In genomic region chr19:2487090-2487489, GRCh38 we compare ENCODE assay signal across 2 cellular contexts.
TF ChIP-seq lines count a peak whose summit lies in the region.

No MANE protein-coding gene starts in this region.

TF ChIP-seq in HepG2, 621 proteins besides CTCF, POLR2A, EP300 and RAD21:
- TF ChIP-seq ZKSCAN1 (IDR thresholded peaks at IDR 0.05; ENCODE audit: low read length) (peak; percentile 98), NR3C1 (CRISPR knock-in tag; IDR thresholded peaks at IDR 0.05) (no peak), ZNF292 (CRISPR knock-in tag; IDR thresholded peaks at IDR 0.05; ENCODE audit: borderline replicate concordance, low read depth) (no peak), SKI (IDR thresholded peaks at IDR 0.05; ENCODE audit: partially characterized antibody) (no peak), RFXAP (CRISPR knock-in tag; IDR thresholded peaks at IDR 0.05; ENCODE audit: borderline replicate concordance) (no peak), NFRKB (IDR thresholded peaks at IDR 0.05) (no peak), ZC3H4 (CRISPR knock-in tag; IDR thresholded peaks at IDR 0.05; ENCODE audit: borderline replicate concordance) (no peak), TP53 (CRISPR knock-in tag; conservative IDR thresholded peaks at IDR 0.05) (no peak)
- TF ChIP-seq, protein P1, sequence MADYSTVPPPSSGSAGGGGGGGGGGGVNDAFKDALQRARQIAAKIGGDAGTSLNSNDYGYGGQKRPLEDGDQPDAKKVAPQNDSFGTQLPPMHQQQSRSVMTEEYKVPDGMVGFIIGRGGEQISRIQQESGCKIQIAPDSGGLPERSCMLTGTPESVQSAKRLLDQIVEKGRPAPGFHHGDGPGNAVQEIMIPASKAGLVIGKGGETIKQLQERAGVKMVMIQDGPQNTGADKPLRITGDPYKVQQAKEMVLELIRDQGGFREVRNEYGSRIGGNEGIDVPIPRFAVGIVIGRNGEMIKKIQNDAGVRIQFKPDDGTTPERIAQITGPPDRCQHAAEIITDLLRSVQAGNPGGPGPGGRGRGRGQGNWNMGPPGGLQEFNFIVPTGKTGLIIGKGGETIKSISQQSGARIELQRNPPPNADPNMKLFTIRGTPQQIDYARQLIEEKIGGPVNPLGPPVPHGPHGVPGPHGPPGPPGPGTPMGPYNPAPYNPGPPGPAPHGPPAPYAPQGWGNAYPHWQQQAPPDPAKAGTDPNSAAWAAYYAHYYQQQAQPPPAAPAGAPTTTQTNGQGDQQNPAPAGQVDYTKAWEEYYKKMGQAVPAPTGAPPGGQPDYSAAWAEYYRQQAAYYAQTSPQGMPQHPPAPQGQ (CRISPR knock-in tag; IDR thresholded peaks at IDR 0.05; ENCODE audit: borderline replicate concordance), result no peak

TF ChIP-seq in H1, 55 proteins besides CTCF, POLR2A, EP300 and RAD21:
- no peak for TF ChIP-seq TAF1 (IDR thresholded peaks at IDR 0.05; ENCODE audit: low read depth, low read length)
- TF ChIP-seq PHF8 (conservative IDR thresholded peaks at IDR 0.05; ENCODE audit: low read depth, low read length), result no peak
- TF ChIP-seq, protein P2, sequence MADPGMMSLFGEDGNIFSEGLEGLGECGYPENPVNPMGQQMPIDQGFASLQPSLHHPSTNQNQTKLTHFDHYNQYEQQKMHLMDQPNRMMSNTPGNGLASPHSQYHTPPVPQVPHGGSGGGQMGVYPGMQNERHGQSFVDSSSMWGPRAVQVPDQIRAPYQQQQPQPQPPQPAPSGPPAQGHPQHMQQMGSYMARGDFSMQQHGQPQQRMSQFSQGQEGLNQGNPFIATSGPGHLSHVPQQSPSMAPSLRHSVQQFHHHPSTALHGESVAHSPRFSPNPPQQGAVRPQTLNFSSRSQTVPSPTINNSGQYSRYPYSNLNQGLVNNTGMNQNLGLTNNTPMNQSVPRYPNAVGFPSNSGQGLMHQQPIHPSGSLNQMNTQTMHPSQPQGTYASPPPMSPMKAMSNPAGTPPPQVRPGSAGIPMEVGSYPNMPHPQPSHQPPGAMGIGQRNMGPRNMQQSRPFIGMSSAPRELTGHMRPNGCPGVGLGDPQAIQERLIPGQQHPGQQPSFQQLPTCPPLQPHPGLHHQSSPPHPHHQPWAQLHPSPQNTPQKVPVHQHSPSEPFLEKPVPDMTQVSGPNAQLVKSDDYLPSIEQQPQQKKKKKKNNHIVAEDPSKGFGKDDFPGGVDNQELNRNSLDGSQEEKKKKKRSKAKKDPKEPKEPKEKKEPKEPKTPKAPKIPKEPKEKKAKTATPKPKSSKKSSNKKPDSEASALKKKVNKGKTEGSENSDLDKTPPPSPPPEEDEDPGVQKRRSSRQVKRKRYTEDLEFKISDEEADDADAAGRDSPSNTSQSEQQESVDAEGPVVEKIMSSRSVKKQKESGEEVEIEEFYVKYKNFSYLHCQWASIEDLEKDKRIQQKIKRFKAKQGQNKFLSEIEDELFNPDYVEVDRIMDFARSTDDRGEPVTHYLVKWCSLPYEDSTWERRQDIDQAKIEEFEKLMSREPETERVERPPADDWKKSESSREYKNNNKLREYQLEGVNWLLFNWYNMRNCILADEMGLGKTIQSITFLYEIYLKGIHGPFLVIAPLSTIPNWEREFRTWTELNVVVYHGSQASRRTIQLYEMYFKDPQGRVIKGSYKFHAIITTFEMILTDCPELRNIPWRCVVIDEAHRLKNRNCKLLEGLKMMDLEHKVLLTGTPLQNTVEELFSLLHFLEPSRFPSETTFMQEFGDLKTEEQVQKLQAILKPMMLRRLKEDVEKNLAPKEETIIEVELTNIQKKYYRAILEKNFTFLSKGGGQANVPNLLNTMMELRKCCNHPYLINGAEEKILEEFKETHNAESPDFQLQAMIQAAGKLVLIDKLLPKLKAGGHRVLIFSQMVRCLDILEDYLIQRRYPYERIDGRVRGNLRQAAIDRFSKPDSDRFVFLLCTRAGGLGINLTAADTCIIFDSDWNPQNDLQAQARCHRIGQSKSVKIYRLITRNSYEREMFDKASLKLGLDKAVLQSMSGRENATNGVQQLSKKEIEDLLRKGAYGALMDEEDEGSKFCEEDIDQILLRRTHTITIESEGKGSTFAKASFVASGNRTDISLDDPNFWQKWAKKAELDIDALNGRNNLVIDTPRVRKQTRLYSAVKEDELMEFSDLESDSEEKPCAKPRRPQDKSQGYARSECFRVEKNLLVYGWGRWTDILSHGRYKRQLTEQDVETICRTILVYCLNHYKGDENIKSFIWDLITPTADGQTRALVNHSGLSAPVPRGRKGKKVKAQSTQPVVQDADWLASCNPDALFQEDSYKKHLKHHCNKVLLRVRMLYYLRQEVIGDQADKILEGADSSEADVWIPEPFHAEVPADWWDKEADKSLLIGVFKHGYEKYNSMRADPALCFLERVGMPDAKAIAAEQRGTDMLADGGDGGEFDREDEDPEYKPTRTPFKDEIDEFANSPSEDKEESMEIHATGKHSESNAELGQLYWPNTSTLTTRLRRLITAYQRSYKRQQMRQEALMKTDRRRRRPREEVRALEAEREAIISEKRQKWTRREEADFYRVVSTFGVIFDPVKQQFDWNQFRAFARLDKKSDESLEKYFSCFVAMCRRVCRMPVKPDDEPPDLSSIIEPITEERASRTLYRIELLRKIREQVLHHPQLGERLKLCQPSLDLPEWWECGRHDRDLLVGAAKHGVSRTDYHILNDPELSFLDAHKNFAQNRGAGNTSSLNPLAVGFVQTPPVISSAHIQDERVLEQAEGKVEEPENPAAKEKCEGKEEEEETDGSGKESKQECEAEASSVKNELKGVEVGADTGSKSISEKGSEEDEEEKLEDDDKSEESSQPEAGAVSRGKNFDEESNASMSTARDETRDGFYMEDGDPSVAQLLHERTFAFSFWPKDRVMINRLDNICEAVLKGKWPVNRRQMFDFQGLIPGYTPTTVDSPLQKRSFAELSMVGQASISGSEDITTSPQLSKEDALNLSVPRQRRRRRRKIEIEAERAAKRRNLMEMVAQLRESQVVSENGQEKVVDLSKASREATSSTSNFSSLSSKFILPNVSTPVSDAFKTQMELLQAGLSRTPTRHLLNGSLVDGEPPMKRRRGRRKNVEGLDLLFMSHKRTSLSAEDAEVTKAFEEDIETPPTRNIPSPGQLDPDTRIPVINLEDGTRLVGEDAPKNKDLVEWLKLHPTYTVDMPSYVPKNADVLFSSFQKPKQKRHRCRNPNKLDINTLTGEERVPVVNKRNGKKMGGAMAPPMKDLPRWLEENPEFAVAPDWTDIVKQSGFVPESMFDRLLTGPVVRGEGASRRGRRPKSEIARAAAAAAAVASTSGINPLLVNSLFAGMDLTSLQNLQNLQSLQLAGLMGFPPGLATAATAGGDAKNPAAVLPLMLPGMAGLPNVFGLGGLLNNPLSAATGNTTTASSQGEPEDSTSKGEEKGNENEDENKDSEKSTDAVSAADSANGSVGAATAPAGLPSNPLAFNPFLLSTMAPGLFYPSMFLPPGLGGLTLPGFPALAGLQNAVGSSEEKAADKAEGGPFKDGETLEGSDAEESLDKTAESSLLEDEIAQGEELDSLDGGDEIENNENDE (IDR thresholded peaks at IDR 0.05; ENCODE audit: insufficient replicate concordance, low read length), result no peak
- TF ChIP-seq RXRA (IDR thresholded peaks at IDR 0.05; ENCODE audit: insufficient read depth, low read depth, low read length), result no peak
- no peak for TF ChIP-seq TEAD4 (IDR thresholded peaks at IDR 0.05; ENCODE audit: low read depth, low read length)
- no peak for TF ChIP-seq TAF7 (optimal IDR thresholded peaks at IDR 0.05; ENCODE audit: borderline replicate concordance, low read depth, low read length)
- no peak for TF ChIP-seq HDAC2 (IDR thresholded peaks at IDR 0.05; ENCODE audit: borderline replicate concordance in 1 of 2, low read depth in 2 of 2, low read length in 2 of 2)
- no peak for TF ChIP-seq CTBP2 (IDR thresholded peaks at IDR 0.05; ENCODE audit: borderline replicate concordance, insufficient read depth, insufficient read length, low read length)
- TF ChIP-seq POU5F1 (IDR thresholded peaks at IDR 0.05; ENCODE audit: low read depth, low read length), result no peak
- TF ChIP-seq CREB1 (IDR thresholded peaks at IDR 0.05), result no peak
- no peak for TF ChIP-seq SIN3A (conservative IDR thresholded peaks at IDR 0.05 in 1 of 2, IDR thresholded peaks at IDR 0.05 in 1 of 2; ENCODE audit: low read depth in 1 of 2, low read length in 2 of 2)
- TF ChIP-seq NANOG (IDR thresholded peaks at IDR 0.05; ENCODE audit: insufficient read depth, low read depth, low read length, poor library complexity, severe bottlenecking), result no peak
